Comparison of ENCODE assay signal across 1 cellular context in genomic region chr4:7782783-7783182, GRCh38.
A peak's percentile ranks its signal among the peaks of the same experiment; 100 is the strongest.
TF ChIP-seq lines count a peak whose summit lies in the region.

No MANE protein-coding gene starts in this region.

TF ChIP-seq in GM12878, 131 proteins besides CTCF, POLR2A, EP300 and RAD21 (continued from another document and continues in another):
- TF ChIP-seq, protein P1, sequence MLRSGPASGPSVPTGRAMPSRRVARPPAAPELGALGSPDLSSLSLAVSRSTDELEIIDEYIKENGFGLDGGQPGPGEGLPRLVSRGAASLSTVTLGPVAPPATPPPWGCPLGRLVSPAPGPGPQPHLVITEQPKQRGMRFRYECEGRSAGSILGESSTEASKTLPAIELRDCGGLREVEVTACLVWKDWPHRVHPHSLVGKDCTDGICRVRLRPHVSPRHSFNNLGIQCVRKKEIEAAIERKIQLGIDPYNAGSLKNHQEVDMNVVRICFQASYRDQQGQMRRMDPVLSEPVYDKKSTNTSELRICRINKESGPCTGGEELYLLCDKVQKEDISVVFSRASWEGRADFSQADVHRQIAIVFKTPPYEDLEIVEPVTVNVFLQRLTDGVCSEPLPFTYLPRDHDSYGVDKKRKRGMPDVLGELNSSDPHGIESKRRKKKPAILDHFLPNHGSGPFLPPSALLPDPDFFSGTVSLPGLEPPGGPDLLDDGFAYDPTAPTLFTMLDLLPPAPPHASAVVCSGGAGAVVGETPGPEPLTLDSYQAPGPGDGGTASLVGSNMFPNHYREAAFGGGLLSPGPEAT (IDR thresholded peaks at IDR 0.05; ENCODE audit: low read depth), result no peak
- no peak for TF ChIP-seq CBX5 (IDR thresholded peaks at IDR 0.05; ENCODE audit: low read depth)
- no peak for TF ChIP-seq RELA (IDR thresholded peaks at IDR 0.05; ENCODE audit: borderline replicate concordance, partially characterized antibody)
- no peak for TF ChIP-seq MEF2B (IDR thresholded peaks at IDR 0.05; ENCODE audit: partially characterized antibody, poor library complexity, severe bottlenecking)
- TF ChIP-seq FOXK2 (IDR thresholded peaks at IDR 0.05), result no peak
- no peak for TF ChIP-seq BHLHE40 (IDR thresholded peaks at IDR 0.05; ENCODE audit: borderline replicate concordance in 1 of 2, low read depth in 2 of 2, low read length in 1 of 2)
- TF ChIP-seq BCL3 (IDR thresholded peaks at IDR 0.05; ENCODE audit: borderline replicate concordance, insufficient read depth, low read depth, low read length, poor library complexity, severe bottlenecking), result no peak
- TF ChIP-seq ASH2L (IDR thresholded peaks at IDR 0.05; ENCODE audit: borderline replicate concordance, low read depth), result no peak
- TF ChIP-seq WRNIP1 (IDR thresholded peaks at IDR 0.05; ENCODE audit: borderline replicate concordance, low read depth, low read length), result no peak
- peak; percentile 73; the same call in 1 of the 2 replicates for TF ChIP-seq ZBED1 (IDR thresholded peaks at IDR 0.05; ENCODE audit: borderline replicate concordance)
- peak; percentile 77 for TF ChIP-seq JUNB (IDR thresholded peaks at IDR 0.05)
- peak; percentile 96 for TF ChIP-seq MEF2A (IDR thresholded peaks at IDR 0.05; ENCODE audit: insufficient read depth, low read depth, low read length)
- TF ChIP-seq EZH2 (IDR thresholded peaks at IDR 0.05; ENCODE audit: borderline replicate concordance, control insufficient read depth, low read depth, low read length), result no peak
- no peak for TF ChIP-seq NFXL1 (IDR thresholded peaks at IDR 0.05; ENCODE audit: borderline replicate concordance)
- TF ChIP-seq, protein P2, sequence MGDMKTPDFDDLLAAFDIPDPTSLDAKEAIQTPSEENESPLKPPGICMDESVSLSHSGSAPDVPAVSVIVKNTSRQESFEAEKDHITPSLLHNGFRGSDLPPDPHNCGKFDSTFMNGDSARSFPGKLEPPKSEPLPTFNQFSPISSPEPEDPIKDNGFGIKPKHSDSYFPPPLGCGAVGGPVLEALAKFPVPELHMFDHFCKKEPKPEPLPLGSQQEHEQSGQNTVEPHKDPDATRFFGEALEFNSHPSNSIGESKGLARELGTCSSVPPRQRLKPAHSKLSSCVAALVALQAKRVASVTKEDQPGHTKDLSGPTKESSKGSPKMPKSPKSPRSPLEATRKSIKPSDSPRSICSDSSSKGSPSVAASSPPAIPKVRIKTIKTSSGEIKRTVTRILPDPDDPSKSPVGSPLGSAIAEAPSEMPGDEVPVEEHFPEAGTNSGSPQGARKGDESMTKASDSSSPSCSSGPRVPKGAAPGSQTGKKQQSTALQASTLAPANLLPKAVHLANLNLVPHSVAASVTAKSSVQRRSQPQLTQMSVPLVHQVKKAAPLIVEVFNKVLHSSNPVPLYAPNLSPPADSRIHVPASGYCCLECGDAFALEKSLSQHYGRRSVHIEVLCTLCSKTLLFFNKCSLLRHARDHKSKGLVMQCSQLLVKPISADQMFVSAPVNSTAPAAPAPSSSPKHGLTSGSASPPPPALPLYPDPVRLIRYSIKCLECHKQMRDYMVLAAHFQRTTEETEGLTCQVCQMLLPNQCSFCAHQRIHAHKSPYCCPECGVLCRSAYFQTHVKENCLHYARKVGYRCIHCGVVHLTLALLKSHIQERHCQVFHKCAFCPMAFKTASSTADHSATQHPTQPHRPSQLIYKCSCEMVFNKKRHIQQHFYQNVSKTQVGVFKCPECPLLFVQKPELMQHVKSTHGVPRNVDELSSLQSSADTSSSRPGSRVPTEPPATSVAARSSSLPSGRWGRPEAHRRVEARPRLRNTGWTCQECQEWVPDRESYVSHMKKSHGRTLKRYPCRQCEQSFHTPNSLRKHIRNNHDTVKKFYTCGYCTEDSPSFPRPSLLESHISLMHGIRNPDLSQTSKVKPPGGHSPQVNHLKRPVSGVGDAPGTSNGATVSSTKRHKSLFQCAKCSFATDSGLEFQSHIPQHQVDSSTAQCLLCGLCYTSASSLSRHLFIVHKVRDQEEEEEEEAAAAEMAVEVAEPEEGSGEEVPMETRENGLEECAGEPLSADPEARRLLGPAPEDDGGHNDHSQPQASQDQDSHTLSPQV (IDR thresholded peaks at IDR 0.05), result no peak
- peak; percentile 66 for TF ChIP-seq RUNX3 (IDR thresholded peaks at IDR 0.05; ENCODE audit: low read length)
- 0 out of 4 replicates have a peak, but pooled peaks of 1 of the 2 experiments have one; percentile 23 for TF ChIP-seq CEBPB (IDR thresholded peaks at IDR 0.05; ENCODE audit: borderline replicate concordance in 1 of 2, low read depth in 2 of 2, low read length in 2 of 2)
- TF ChIP-seq, protein P3, sequence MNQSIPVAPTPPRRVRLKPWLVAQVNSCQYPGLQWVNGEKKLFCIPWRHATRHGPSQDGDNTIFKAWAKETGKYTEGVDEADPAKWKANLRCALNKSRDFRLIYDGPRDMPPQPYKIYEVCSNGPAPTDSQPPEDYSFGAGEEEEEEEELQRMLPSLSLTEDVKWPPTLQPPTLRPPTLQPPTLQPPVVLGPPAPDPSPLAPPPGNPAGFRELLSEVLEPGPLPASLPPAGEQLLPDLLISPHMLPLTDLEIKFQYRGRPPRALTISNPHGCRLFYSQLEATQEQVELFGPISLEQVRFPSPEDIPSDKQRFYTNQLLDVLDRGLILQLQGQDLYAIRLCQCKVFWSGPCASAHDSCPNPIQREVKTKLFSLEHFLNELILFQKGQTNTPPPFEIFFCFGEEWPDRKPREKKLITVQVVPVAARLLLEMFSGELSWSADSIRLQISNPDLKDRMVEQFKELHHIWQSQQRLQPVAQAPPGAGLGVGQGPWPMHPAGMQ (IDR thresholded peaks at IDR 0.05; ENCODE audit: borderline replicate concordance), result no peak
- TF ChIP-seq MTA3 (IDR thresholded peaks at IDR 0.05; ENCODE audit: borderline replicate concordance, low read length), result peak; percentile 81; the same call in 1 of the 2 replicates
- TF ChIP-seq TCF3 (IDR thresholded peaks at IDR 0.05; ENCODE audit: borderline replicate concordance, insufficient read depth, low read depth, low read length), result no peak
- no peak for TF ChIP-seq ETV6 (conservative IDR thresholded peaks at IDR 0.05 in 1 of 2, IDR thresholded peaks at IDR 0.05 in 1 of 2; ENCODE audit: borderline replicate concordance in 1 of 2, low read depth in 1 of 2)
- TF ChIP-seq PBX3 (IDR thresholded peaks at IDR 0.05; ENCODE audit: insufficient replicate concordance, low read depth, low read length), result no peak
- TF ChIP-seq, protein P4, sequence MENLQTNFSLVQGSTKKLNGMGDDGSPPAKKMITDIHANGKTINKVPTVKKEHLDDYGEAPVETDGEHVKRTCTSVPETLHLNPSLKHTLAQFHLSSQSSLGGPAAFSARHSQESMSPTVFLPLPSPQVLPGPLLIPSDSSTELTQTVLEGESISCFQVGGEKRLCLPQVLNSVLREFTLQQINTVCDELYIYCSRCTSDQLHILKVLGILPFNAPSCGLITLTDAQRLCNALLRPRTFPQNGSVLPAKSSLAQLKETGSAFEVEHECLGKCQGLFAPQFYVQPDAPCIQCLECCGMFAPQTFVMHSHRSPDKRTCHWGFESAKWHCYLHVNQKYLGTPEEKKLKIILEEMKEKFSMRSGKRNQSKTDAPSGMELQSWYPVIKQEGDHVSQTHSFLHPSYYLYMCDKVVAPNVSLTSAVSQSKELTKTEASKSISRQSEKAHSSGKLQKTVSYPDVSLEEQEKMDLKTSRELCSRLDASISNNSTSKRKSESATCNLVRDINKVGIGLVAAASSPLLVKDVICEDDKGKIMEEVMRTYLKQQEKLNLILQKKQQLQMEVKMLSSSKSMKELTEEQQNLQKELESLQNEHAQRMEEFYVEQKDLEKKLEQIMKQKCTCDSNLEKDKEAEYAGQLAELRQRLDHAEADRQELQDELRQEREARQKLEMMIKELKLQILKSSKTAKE (IDR thresholded peaks at IDR 0.05; ENCODE audit: low read depth, poor library complexity, severe bottlenecking), result no peak
- TF ChIP-seq RAD51 (IDR thresholded peaks at IDR 0.05), result no peak
- TF ChIP-seq ZZZ3 (IDR thresholded peaks at IDR 0.05; ENCODE audit: control insufficient read depth, insufficient read length, low read depth), result no peak
- TF ChIP-seq, protein P5, sequence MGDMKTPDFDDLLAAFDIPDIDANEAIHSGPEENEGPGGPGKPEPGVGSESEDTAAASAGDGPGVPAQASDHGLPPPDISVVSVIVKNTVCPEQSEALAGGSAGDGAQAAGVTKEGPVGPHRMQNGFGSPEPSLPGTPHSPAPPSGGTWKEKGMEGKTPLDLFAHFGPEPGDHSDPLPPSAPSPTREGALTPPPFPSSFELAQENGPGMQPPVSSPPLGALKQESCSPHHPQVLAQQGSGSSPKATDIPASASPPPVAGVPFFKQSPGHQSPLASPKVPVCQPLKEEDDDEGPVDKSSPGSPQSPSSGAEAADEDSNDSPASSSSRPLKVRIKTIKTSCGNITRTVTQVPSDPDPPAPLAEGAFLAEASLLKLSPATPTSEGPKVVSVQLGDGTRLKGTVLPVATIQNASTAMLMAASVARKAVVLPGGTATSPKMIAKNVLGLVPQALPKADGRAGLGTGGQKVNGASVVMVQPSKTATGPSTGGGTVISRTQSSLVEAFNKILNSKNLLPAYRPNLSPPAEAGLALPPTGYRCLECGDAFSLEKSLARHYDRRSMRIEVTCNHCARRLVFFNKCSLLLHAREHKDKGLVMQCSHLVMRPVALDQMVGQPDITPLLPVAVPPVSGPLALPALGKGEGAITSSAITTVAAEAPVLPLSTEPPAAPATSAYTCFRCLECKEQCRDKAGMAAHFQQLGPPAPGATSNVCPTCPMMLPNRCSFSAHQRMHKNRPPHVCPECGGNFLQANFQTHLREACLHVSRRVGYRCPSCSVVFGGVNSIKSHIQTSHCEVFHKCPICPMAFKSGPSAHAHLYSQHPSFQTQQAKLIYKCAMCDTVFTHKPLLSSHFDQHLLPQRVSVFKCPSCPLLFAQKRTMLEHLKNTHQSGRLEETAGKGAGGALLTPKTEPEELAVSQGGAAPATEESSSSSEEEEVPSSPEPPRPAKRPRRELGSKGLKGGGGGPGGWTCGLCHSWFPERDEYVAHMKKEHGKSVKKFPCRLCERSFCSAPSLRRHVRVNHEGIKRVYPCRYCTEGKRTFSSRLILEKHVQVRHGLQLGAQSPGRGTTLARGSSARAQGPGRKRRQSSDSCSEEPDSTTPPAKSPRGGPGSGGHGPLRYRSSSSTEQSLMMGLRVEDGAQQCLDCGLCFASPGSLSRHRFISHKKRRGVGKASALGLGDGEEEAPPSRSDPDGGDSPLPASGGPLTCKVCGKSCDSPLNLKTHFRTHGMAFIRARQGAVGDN (IDR thresholded peaks at IDR 0.05), result no peak
- no peak for TF ChIP-seq NR2F1 (conservative IDR thresholded peaks at IDR 0.05)
- peak; percentile 92 for TF ChIP-seq NFIC (IDR thresholded peaks at IDR 0.05; ENCODE audit: low read depth, low read length)
- TF ChIP-seq, protein P6, sequence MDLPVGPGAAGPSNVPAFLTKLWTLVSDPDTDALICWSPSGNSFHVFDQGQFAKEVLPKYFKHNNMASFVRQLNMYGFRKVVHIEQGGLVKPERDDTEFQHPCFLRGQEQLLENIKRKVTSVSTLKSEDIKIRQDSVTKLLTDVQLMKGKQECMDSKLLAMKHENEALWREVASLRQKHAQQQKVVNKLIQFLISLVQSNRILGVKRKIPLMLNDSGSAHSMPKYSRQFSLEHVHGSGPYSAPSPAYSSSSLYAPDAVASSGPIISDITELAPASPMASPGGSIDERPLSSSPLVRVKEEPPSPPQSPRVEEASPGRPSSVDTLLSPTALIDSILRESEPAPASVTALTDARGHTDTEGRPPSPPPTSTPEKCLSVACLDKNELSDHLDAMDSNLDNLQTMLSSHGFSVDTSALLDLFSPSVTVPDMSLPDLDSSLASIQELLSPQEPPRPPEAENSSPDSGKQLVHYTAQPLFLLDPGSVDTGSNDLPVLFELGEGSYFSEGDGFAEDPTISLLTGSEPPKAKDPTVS (IDR thresholded peaks at IDR 0.05; ENCODE audit: low read depth, low read length), result no peak
- TF ChIP-seq RCOR1 (conservative IDR thresholded peaks at IDR 0.05; ENCODE audit: low read depth, low read length), result no peak
- no peak for TF ChIP-seq CUX1 (IDR thresholded peaks at IDR 0.05; ENCODE audit: insufficient replicate concordance, low read depth, low read length)
- peak; percentile 28; the same call in 1 of the 2 replicates for TF ChIP-seq CREB1 (IDR thresholded peaks at IDR 0.05; ENCODE audit: low read depth)
